Comparison of ENCODE assay signal across 25 cellular contexts in the genomic region with DNA sequence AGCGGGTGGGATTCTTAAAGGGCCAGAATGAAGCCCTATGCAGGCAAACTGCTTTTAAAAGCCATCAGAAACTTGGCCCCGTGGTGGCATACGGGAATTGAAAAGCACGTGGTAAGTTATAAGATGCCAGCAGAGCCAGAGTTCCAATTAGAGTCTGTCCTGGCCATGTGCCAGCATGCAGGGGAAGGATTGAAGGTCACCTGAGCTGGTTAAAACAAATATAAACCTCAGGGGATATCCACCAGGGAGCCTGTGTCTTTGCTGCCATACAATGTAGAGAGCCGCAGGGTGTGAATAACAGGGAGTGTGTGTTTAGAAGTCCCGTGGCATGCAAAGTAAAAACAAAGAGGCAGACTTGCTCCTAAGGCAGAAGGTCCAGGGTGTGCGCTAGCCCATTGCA.
DNase-seq lines count a peak whose midpoint lies in the region; ATAC-seq, FAIRE-seq and TF ChIP-seq lines count a peak whose summit lies in the region.
"Had no signal": no experiment of that assay in that cellular context is flagged by ENCODE, and none has a peak within 500 bp of the region (broad histone marks: within the 10 kb centered on the region; RNA-seq: fewer than 3 reads in every experiment).

No MANE protein-coding gene starts in this region.

- intact Hi-C loops in colonic mucosa (cut with DNase I) (no loop called here), pancreas (cut with DNase I) (no loop called here), Right ventricle myocardium superior (cut with DNase I) (no loop called here)

- no peaks in the 10 kb centered on the region for H3K36me3 ChIP-seq in colonic mucosa
- H3K36me3 ChIP-seq in pancreas = no peaks in the 10 kb centered on the region
- H3K36me3 ChIP-seq: BLaER1 treated with 17β-estradiol and CSF1 and Interleukin-3, amounts not matched to agents 10 nM and 100 nM had no signal

- no peaks in the 10 kb centered on the region for H3K4me1 ChIP-seq in colonic mucosa
- peaks cover 0 to 5% (median 0%) of the 10 kb centered on the region in 3 donors for H3K4me1 ChIP-seq in pancreas
- H3K4me1 ChIP-seq: BLaER1 treated with 17β-estradiol and CSF1 and Interleukin-3, amounts not matched to agents 10 nM and 100 nM had no signal

- 41 to 45% methylated on average over 7 of the region's 7 CpGs for WGBS in pancreas, 2 donors

- no peak overlapping the region for H3K4me3 ChIP-seq in colonic mucosa
- no peak overlapping the region for H3K4me3 ChIP-seq in pancreas
- H3K4me3 ChIP-seq: BLaER1 treated with 17β-estradiol and CSF1 and Interleukin-3, amounts not matched to agents 10 nM and 100 nM had no signal

- no peak overlapping the region for H3K9ac ChIP-seq in colonic mucosa (ENCODE audit: low read depth in 2 of 2, low read length in 2 of 2)
- H3K9ac ChIP-seq: BLaER1 treated with 17β-estradiol and CSF1 and Interleukin-3, amounts not matched to agents 10 nM and 100 nM had no signal

- H3K27ac ChIP-seq in colonic mucosa (no peak overlapping the region), pancreas (no peak overlapping the region)
- H3K27ac ChIP-seq: 22Rv1; BLaER1 treated with 17β-estradiol and CSF1 and Interleukin-3, amounts not matched to agents 10 nM and 100 nM; RWPE1 had no signal

- H3K9me3 ChIP-seq in colonic mucosa (no peaks in the 10 kb centered on the region), pancreas (no peaks in the 10 kb centered on the region)

- FAIRE-seq in pancreas (lab: Jason Lieb, UNC) = no peak
- FAIRE-seq: GM19239, H1 had no signal

- no peaks in the 10 kb centered on the region for H3K27me3 ChIP-seq in colonic mucosa
- no peaks in the 10 kb centered on the region for H3K27me3 ChIP-seq in pancreas
- H3K27me3 ChIP-seq: BLaER1 treated with 17β-estradiol and CSF1 and Interleukin-3, amounts not matched to agents 10 nM and 100 nM had no signal

- ATAC-seq in pancreas = peak; percentile 67 to 91 (median 76)
- ATAC-seq in Right ventricle myocardium superior (ENCODE audit: poor library complexity) = no peak
- ATAC-seq: HCT116, SK-N-SH treated with all-trans-retinoic acid at 6 μM for 48 hours had no signal

- TF ChIP-seq CTCF in colonic mucosa (IDR thresholded peaks at IDR 0.05) = no peak
- TF ChIP-seq CTCF in pancreas (IDR thresholded peaks at IDR 0.05) = no peak

- DNase-seq in NCI-H1417 (lab: John Stamatoyannopoulos, UW) (peak in 2 of 3 experiments; percentile 3 to 61), NCI-H1417 treated with DMSO at 0.1 percent for 48 hours (lab: John Stamatoyannopoulos, UW) (no peak), ELF-1 (ENCODE audit: low read depth, low spot score) (peak; percentile 8), colonic mucosa (peak; percentile 55), pancreas (peak; percentile 57 to 75 (median 67)), EL (no peak), A172 (ENCODE audit: low spot score) (no peak), Right ventricle myocardium superior (no peak)
- DNase-seq: Calu3; CD4-positive, alpha-beta memory T cell; DMS153; GDM1; Karpas-422; MV-4-11; NCI-H1930; NCI-H446; NK-92 treated with Interleukin-12 subunit alpha and Interleukin-12 subunit beta, amount 100 ng/mL, for 24 hours; SIG-M5 had no signal

Comparison
In these comparisons a context has a peak if more than half of its experiments do, and no peak if none do; other contexts are left out.
1. DNase-seq: peak in NCI-H1417 (2 of 3), ELF-1 (single experiment), colonic mucosa (single experiment) and pancreas (6 of 6); none in NCI-H1417 treated with DMSO at 0.1 percent for 48 hours (single experiment), EL (single experiment), A172 (single experiment) and Right ventricle myocardium superior (single experiment).